1 cellular context compared by ENCODE assay signal in the genomic region with DNA sequence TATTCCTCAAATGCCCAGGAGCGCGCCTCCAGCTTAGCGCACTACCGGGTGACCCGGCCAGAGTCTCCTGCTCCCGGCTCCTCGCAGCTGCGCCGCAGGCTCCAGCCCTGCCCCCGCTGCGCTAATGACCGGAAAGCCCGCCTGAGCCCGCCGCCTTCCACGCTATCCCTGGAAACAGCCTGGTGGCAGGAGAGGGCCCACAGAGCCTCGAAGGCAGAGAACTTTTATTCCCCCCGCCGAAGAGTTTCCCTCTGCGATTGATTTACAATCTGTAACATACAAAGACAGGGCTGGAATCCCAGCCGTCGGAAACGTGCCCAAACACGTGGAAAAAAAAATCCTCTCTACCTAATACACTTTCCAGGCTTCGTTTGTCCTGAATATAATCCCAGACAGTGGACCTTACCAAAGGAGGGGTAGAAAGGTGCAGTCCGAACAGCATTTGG.
TF ChIP-seq lines count a peak whose summit lies in the region.

No MANE protein-coding gene starts in this region.

TF ChIP-seq in HepG2, 621 proteins besides CTCF, POLR2A, EP300 and RAD21 (continued from another document and continues in another):
- TF ChIP-seq, protein P1, sequence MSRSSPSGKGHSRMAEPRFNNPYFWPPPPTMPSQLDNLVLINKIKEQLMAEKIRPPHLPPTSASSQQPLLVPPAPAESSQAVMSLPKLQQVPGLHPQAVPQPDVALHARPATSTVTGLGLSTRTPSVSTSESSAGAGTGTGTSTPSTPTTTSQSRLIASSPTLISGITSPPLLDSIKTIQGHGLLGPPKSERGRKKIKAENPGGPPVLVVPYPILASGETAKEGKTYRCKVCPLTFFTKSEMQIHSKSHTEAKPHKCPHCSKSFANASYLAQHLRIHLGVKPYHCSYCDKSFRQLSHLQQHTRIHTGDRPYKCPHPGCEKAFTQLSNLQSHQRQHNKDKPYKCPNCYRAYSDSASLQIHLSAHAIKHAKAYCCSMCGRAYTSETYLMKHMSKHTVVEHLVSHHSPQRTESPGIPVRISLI (CRISPR knock-in tag; IDR thresholded peaks at IDR 0.05; ENCODE audit: borderline replicate concordance), result no peak
- TF ChIP-seq ADNP (CRISPR knock-in tag; IDR thresholded peaks at IDR 0.05), result no peak
- TF ChIP-seq ZBTB42 (CRISPR knock-in tag; IDR thresholded peaks at IDR 0.05), result no peak
- TF ChIP-seq, protein P2, sequence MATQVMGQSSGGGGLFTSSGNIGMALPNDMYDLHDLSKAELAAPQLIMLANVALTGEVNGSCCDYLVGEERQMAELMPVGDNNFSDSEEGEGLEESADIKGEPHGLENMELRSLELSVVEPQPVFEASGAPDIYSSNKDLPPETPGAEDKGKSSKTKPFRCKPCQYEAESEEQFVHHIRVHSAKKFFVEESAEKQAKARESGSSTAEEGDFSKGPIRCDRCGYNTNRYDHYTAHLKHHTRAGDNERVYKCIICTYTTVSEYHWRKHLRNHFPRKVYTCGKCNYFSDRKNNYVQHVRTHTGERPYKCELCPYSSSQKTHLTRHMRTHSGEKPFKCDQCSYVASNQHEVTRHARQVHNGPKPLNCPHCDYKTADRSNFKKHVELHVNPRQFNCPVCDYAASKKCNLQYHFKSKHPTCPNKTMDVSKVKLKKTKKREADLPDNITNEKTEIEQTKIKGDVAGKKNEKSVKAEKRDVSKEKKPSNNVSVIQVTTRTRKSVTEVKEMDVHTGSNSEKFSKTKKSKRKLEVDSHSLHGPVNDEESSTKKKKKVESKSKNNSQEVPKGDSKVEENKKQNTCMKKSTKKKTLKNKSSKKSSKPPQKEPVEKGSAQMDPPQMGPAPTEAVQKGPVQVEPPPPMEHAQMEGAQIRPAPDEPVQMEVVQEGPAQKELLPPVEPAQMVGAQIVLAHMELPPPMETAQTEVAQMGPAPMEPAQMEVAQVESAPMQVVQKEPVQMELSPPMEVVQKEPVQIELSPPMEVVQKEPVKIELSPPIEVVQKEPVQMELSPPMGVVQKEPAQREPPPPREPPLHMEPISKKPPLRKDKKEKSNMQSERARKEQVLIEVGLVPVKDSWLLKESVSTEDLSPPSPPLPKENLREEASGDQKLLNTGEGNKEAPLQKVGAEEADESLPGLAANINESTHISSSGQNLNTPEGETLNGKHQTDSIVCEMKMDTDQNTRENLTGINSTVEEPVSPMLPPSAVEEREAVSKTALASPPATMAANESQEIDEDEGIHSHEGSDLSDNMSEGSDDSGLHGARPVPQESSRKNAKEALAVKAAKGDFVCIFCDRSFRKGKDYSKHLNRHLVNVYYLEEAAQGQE (IDR thresholded peaks at IDR 0.05; ENCODE audit: borderline replicate concordance in 1 of 2, low read depth in 1 of 2, low read length in 2 of 2), result no peak
- TF ChIP-seq ZNF777 (CRISPR knock-in tag; IDR thresholded peaks at IDR 0.05), result 0 out of 2 replicates have a peak, but pooled peaks have one; percentile 25
- TF ChIP-seq MTA1 (CRISPR knock-in tag; IDR thresholded peaks at IDR 0.05; ENCODE audit: borderline replicate concordance), result no peak
- no peak for TF ChIP-seq NR3C1 (CRISPR knock-in tag; IDR thresholded peaks at IDR 0.05)
- TF ChIP-seq HNRNPL (IDR thresholded peaks at IDR 0.05; ENCODE audit: low read depth, low read length), result no peak
- TF ChIP-seq, protein P3, sequence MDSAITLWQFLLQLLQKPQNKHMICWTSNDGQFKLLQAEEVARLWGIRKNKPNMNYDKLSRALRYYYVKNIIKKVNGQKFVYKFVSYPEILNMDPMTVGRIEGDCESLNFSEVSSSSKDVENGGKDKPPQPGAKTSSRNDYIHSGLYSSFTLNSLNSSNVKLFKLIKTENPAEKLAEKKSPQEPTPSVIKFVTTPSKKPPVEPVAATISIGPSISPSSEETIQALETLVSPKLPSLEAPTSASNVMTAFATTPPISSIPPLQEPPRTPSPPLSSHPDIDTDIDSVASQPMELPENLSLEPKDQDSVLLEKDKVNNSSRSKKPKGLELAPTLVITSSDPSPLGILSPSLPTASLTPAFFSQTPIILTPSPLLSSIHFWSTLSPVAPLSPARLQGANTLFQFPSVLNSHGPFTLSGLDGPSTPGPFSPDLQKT (CRISPR knock-in tag; IDR thresholded peaks at IDR 0.05; ENCODE audit: borderline replicate concordance), result no peak
- no peak for TF ChIP-seq NPAS2 (CRISPR knock-in tag; IDR thresholded peaks at IDR 0.05; ENCODE audit: borderline replicate concordance)
- peak; percentile 92 for TF ChIP-seq HNRNPLL (IDR thresholded peaks at IDR 0.05; ENCODE audit: low read depth, low read length, poor library complexity, severe bottlenecking)
- TF ChIP-seq RNF2 (conservative IDR thresholded peaks at IDR 0.05; ENCODE audit: low read depth), result peak; percentile 57; the same call in 1 of the 2 replicates
- TF ChIP-seq, protein P4, sequence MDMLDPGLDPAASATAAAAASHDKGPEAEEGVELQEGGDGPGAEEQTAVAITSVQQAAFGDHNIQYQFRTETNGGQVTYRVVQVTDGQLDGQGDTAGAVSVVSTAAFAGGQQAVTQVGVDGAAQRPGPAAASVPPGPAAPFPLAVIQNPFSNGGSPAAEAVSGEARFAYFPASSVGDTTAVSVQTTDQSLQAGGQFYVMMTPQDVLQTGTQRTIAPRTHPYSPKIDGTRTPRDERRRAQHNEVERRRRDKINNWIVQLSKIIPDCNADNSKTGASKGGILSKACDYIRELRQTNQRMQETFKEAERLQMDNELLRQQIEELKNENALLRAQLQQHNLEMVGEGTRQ (IDR thresholded peaks at IDR 0.05; ENCODE audit: low read depth, low read length), result no peak
- TF ChIP-seq, protein P4 (CRISPR knock-in tag; IDR thresholded peaks at IDR 0.05; ENCODE audit: borderline replicate concordance), result no peak
- TF ChIP-seq, protein P5, sequence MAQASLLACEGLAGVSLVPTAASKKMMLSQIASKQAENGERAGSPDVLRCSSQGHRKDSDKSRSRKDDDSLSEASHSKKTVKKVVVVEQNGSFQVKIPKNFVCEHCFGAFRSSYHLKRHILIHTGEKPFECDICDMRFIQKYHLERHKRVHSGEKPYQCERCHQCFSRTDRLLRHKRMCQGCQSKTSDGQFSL (CRISPR knock-in tag; IDR thresholded peaks at IDR 0.05), result no peak
- TF ChIP-seq HOXA9 (CRISPR knock-in tag; IDR thresholded peaks at IDR 0.05; ENCODE audit: borderline replicate concordance), result no peak
- TF ChIP-seq, protein P6, sequence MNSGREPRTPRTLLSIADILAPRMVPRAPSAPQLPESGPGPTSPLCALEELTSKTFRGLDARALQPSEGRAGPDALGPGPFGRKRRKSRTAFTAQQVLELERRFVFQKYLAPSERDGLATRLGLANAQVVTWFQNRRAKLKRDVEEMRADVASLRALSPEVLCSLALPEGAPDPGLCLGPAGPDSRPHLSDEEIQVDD (CRISPR knock-in tag; IDR thresholded peaks at IDR 0.05; ENCODE audit: borderline replicate concordance), result no peak
- TF ChIP-seq AGO2 (optimal IDR thresholded peaks at IDR 0.05; ENCODE audit: low read depth, low read length), result peak; percentile 49
- TF ChIP-seq, protein P7, sequence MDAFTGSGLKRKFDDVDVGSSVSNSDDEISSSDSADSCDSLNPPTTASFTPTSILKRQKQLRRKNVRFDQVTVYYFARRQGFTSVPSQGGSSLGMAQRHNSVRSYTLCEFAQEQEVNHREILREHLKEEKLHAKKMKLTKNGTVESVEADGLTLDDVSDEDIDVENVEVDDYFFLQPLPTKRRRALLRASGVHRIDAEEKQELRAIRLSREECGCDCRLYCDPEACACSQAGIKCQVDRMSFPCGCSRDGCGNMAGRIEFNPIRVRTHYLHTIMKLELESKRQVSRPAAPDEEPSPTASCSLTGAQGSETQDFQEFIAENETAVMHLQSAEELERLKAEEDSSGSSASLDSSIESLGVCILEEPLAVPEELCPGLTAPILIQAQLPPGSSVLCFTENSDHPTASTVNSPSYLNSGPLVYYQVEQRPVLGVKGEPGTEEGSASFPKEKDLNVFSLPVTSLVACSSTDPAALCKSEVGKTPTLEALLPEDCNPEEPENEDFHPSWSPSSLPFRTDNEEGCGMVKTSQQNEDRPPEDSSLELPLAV (CRISPR knock-in tag; conservative IDR thresholded peaks at IDR 0.05; ENCODE audit: low read depth), result no peak
- TF ChIP-seq ISX (CRISPR knock-in tag; conservative IDR thresholded peaks at IDR 0.05), result no peak
- TF ChIP-seq, protein P8, sequence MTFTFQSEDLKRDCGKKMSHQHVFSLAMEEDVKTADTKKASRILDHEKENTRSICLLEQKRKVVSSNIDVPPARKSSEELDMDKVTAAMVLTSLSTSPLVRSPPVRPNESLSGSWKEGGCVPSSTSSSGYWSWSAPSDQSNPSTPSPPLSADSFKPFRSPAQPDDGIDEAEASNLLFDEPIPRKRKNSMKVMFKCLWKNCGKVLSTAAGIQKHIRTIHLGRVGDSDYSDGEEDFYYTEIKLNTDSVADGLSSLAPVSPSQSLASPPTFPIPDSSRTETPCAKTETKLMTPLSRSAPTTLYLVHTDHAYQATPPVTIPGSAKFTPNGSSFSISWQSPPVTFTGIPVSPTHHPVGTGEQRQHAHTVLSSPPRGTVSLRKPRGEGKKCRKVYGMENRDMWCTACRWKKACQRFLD (CRISPR knock-in tag; IDR thresholded peaks at IDR 0.05; ENCODE audit: borderline replicate concordance), result no peak
- TF ChIP-seq, protein P9, sequence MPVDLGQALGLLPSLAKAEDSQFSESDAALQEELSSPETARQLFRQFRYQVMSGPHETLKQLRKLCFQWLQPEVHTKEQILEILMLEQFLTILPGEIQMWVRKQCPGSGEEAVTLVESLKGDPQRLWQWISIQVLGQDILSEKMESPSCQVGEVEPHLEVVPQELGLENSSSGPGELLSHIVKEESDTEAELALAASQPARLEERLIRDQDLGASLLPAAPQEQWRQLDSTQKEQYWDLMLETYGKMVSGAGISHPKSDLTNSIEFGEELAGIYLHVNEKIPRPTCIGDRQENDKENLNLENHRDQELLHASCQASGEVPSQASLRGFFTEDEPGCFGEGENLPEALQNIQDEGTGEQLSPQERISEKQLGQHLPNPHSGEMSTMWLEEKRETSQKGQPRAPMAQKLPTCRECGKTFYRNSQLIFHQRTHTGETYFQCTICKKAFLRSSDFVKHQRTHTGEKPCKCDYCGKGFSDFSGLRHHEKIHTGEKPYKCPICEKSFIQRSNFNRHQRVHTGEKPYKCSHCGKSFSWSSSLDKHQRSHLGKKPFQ (CRISPR knock-in tag; IDR thresholded peaks at IDR 0.05; ENCODE audit: insufficient replicate concordance), result no peak
- no peak for TF ChIP-seq GZF1 (CRISPR knock-in tag; IDR thresholded peaks at IDR 0.05)
- TF ChIP-seq SOX13 (IDR thresholded peaks at IDR 0.05), result no peak
- TF ChIP-seq SOX13 (CRISPR knock-in tag; conservative IDR thresholded peaks at IDR 0.05 in 1 of 2, IDR thresholded peaks at IDR 0.05 in 1 of 2), result no peak
- TF ChIP-seq FOXC1 (CRISPR knock-in tag; IDR thresholded peaks at IDR 0.05; ENCODE audit: borderline replicate concordance), result no peak
- no peak for TF ChIP-seq ZFP37 (CRISPR knock-in tag; IDR thresholded peaks at IDR 0.05; ENCODE audit: borderline replicate concordance)
- no peak for TF ChIP-seq ZNF614 (CRISPR knock-in tag; IDR thresholded peaks at IDR 0.05; ENCODE audit: borderline replicate concordance)
- TF ChIP-seq ZNF501 (CRISPR knock-in tag; IDR thresholded peaks at IDR 0.05), result no peak
- no peak for TF ChIP-seq ZNF549 (CRISPR knock-in tag; IDR thresholded peaks at IDR 0.05)
- TF ChIP-seq, protein P10, sequence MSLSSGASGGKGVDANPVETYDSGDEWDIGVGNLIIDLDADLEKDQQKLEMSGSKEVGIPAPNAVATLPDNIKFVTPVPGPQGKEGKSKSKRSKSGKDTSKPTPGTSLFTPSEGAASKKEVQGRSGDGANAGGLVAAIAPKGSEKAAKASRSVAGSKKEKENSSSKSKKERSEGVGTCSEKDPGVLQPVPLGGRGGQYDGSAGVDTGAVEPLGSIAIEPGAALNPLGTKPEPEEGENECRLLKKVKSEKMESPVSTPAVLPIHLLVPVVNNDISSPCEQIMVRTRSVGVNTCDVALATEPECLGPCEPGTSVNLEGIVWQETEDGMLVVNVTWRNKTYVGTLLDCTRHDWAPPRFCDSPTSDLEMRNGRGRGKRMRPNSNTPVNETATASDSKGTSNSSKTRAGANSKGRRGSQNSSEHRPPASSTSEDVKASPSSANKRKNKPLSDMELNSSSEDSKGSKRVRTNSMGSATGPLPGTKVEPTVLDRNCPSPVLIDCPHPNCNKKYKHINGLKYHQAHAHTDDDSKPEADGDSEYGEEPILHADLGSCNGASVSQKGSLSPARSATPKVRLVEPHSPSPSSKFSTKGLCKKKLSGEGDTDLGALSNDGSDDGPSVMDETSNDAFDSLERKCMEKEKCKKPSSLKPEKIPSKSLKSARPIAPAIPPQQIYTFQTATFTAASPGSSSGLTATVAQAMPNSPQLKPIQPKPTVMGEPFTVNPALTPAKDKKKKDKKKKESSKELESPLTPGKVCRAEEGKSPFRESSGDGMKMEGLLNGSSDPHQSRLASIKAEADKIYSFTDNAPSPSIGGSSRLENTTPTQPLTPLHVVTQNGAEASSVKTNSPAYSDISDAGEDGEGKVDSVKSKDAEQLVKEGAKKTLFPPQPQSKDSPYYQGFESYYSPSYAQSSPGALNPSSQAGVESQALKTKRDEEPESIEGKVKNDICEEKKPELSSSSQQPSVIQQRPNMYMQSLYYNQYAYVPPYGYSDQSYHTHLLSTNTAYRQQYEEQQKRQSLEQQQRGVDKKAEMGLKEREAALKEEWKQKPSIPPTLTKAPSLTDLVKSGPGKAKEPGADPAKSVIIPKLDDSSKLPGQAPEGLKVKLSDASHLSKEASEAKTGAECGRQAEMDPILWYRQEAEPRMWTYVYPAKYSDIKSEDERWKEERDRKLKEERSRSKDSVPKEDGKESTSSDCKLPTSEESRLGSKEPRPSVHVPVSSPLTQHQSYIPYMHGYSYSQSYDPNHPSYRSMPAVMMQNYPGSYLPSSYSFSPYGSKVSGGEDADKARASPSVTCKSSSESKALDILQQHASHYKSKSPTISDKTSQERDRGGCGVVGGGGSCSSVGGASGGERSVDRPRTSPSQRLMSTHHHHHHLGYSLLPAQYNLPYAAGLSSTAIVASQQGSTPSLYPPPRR (CRISPR knock-in tag; IDR thresholded peaks at IDR 0.05; ENCODE audit: borderline replicate concordance), result no peak
- no peak for TF ChIP-seq RBM39 (IDR thresholded peaks at IDR 0.05; ENCODE audit: low read depth, low read length, poor library complexity, severe bottlenecking)
